Comparison of ENCODE assay signal across 16 cellular contexts in genomic region chr1:242398351-242398750, GRCh38.
DNase-seq lines count a peak whose midpoint lies in the region; ATAC-seq and TF ChIP-seq lines count a peak whose summit lies in the region.
"Had no signal": no experiment of that assay in that cellular context is flagged by ENCODE, and none has a peak within 500 bp of the region (broad histone marks: within the 10 kb centered on the region; RNA-seq: fewer than 3 reads in every experiment).

No MANE protein-coding gene starts in this region.

- H3K27me3 ChIP-seq in dorsolateral prefrontal cortex (no peaks in the 10 kb centered on the region), tibial nerve (no peaks in the 10 kb centered on the region)

- TF ChIP-seq EP300 in tibial nerve (IDR thresholded peaks at IDR 0.05) = no peak

- H3K4me3 ChIP-seq in dorsolateral prefrontal cortex (peak overlapping the region in 3 of 59 donors; percentile 12 to 33 (median 13)), tibial nerve (no peak overlapping the region)
- H3K4me3 ChIP-seq: HAP-1 had no signal

- no peak for TF ChIP-seq POLR2A in tibial nerve (IDR thresholded peaks at IDR 0.05)

- DNase-seq in dorsolateral prefrontal cortex (no peak), medulla oblongata (ENCODE audit: extremely low spot score) (peak; percentile 22), superior temporal gyrus (ENCODE audit: extremely low spot score) (peak; percentile 51), tibial nerve (ENCODE audit: low spot score in 2 of 2) (no peak), GM19240 (ENCODE audit: insufficient read length, low spot score) (no peak)
- DNase-seq: C1 segment of cervical spinal cord; Calu3; CD4-positive, alpha-beta memory T cell; COR-L47; DMS53; DMS79 treated with DMSO at 0.1 percent for 48 hours; GF-D8; GOT3; HFFc6 had no signal

- no peaks in the 10 kb centered on the region for H3K9me3 ChIP-seq in tibial nerve
- H3K9me3 ChIP-seq: HAP-1 had no signal

- ATAC-seq in HG03139 (IDR thresholded peaks at IDR 0.05; ENCODE audit: unreplicated experiment) = no peak

- 59 to 63% methylated on average over 5 of the region's 5 CpGs for WGBS in tibial nerve, 2 donors

- H3K36me3 ChIP-seq in tibial nerve = no peaks in the 10 kb centered on the region
- H3K36me3 ChIP-seq: HAP-1 had no signal

- intact Hi-C loops in dorsolateral prefrontal cortex (cut with DNase I) = no loop called here

- H3K4me1 ChIP-seq in tibial nerve = no peaks in the 10 kb centered on the region
- H3K4me1 ChIP-seq: HAP-1 had no signal

- TF ChIP-seq CTCF in dorsolateral prefrontal cortex (IDR thresholded peaks at IDR 0.05 in 54 of 56, conservative IDR thresholded peaks at IDR 0.05 in 2 of 56; ENCODE audit: low read depth in 1 of 56, partially characterized antibody in 56 of 56) (no peak), tibial nerve (IDR thresholded peaks at IDR 0.05) (no peak)

- H3K27ac ChIP-seq in dorsolateral prefrontal cortex = peak overlapping the region in 32 of 59 donors; percentile 5 to 86 (median 51)
- no peak overlapping the region for H3K27ac ChIP-seq in tibial nerve

Comparison
In these comparisons a context has a peak if more than half of its experiments do, and no peak if none do; other contexts are left out.
1. DNase-seq: peak in medulla oblongata (single experiment) and superior temporal gyrus (single experiment); none in dorsolateral prefrontal cortex (0 of 10), tibial nerve (0 of 2) and GM19240 (single experiment).
2. H3K27ac ChIP-seq: peak in dorsolateral prefrontal cortex (32 of 59); none in tibial nerve (0 of 4).